ENCODE assay signal across 16 cellular contexts in genomic region chr14:24818054-24818822, GRCh38.
DNase-seq lines count a peak whose midpoint lies in the region; ATAC-seq and TF ChIP-seq lines count a peak whose summit lies in the region.
"Had no signal": no experiment of that assay in that cellular context is flagged by ENCODE, and none has a peak within 500 bp of the region (broad histone marks: within the 10 kb centered on the region; RNA-seq: fewer than 3 reads in every experiment).

No MANE protein-coding gene starts in this region.

- peak; percentile 85 for DNase-seq in OCI-M1 (lab: John Stamatoyannopoulos, UW)
- no peak for DNase-seq in SKM-1 treated with dmso at 0.1 percent for 144 hours (lab: John Stamatoyannopoulos, UW; ENCODE audit: unreplicated experiment)
- no peak for DNase-seq in endothelial cell (ENCODE audit: low spot score)
- DNase-seq in activated naive CD4-positive, alpha-beta T cell treated with anti-CD3 and anti-CD28 coated beads, Interleukin-2, amount 10 ng/mL, durations not matched to agents 7 days and 5 days, result no peak
- DNase-seq: ACHN; activated CD4-positive, alpha-beta T cell treated with anti-CD3 and anti-CD28 coated beads, Interleukin-2, amount 10 ng/mL, durations not matched to agents 7 days and 5 days; activated effector memory CD4-positive, alpha-beta T cell treated with anti-CD3 and anti-CD28 coated beads, Interleukin-2, amount 50 U/mL, for 16 hours; gastrocnemius medialis; NCI-H1092; NCI-H748 treated with DMSO at 0.1 percent for 48 hours; stimulated activated naive CD8-positive, alpha-beta T cell treated with anti-CD3 and anti-CD28 coated beads, Interleukin-15, Interleukin-2, amounts not matched to agents 100 U/mL and 50 U/mL, for 24 hours had no signal

- CTCF ChIA-PET in activated naive CD4-positive, alpha-beta T cell treated with anti-CD3 and anti-CD28 coated beads, Interleukin-2, amount 10 ng/mL, durations not matched to agents 7 days and 5 days (lab: Charles Lee), result interaction anchor here (2.0 kb wide), 1 partner anchor 12 kb away, joined by 8 read pairs; no protein-coding TSS in a partner anchor

- peak; percentile 41 for ATAC-seq in gastroesophageal sphincter
- ATAC-seq in HG03108 (IDR thresholded peaks at IDR 0.05; ENCODE audit: unreplicated experiment), result no peak
- ATAC-seq: gastrocnemius medialis; stimulated activated naive CD8-positive, alpha-beta T cell treated with anti-CD3 and anti-CD28 coated beads, Interleukin-15, Interleukin-2, amounts not matched to agents 100 U/mL and 50 U/mL, for 24 hours had no signal

- H3K27me3 ChIP-seq in gastroesophageal sphincter, result no peaks in the 10 kb centered on the region
- H3K27me3 ChIP-seq: gastrocnemius medialis had no signal

- TF ChIP-seq POLR2A in gastroesophageal sphincter (IDR thresholded peaks at IDR 0.05), result no peak

- peaks cover 0 to 27% of the 10 kb centered on the region in 2 donors for H3K36me3 ChIP-seq in gastroesophageal sphincter
- H3K36me3 ChIP-seq: gastrocnemius medialis had no signal

- TF ChIP-seq CTCF in 22Rv1 (IDR thresholded peaks at IDR 0.05), result peak; percentile 37
- TF ChIP-seq CTCF in gastroesophageal sphincter (IDR thresholded peaks at IDR 0.05), result no peak
- TF ChIP-seq CTCF in nephron (IDR thresholded peaks at IDR 0.05; ENCODE audit: unreplicated experiment in 3 of 3), result peak in 1 of 3 experiments; percentile 22
- TF ChIP-seq CTCF in endothelial cell (IDR thresholded peaks at IDR 0.05; ENCODE audit: unreplicated experiment), result no peak

- no peaks in the 10 kb centered on the region for H3K4me1 ChIP-seq in gastroesophageal sphincter
- H3K4me1 ChIP-seq: gastrocnemius medialis had no signal

- no peaks in the 10 kb centered on the region for H3K36me3 Mint-ChIP-seq in nephron (ENCODE audit: low read depth)
- H3K36me3 Mint-ChIP-seq in endothelial cell (ENCODE audit: low read depth, unreplicated experiment), result no peaks in the 10 kb centered on the region
- H3K36me3 Mint-ChIP-seq in activated naive CD4-positive, alpha-beta T cell treated with anti-CD3 and anti-CD28 coated beads, Interleukin-2, amount 10 ng/mL, durations not matched to agents 7 days and 5 days, result no peaks in the 10 kb centered on the region

- H3K4me3 ChIP-seq in gastroesophageal sphincter, result no peak overlapping the region
- H3K4me3 ChIP-seq: gastrocnemius medialis, SK-N-MC had no signal

- H3K9me3 ChIP-seq in gastroesophageal sphincter, result no peaks in the 10 kb centered on the region
- H3K9me3 ChIP-seq: gastrocnemius medialis had no signal

- H3K9me3 Mint-ChIP-seq in nephron (no peaks in the 10 kb centered on the region), endothelial cell (ENCODE audit: unreplicated experiment) (no peaks in the 10 kb centered on the region)
- H3K9me3 Mint-ChIP-seq in activated naive CD4-positive, alpha-beta T cell treated with anti-CD3 and anti-CD28 coated beads, Interleukin-2, amount 10 ng/mL, durations not matched to agents 7 days and 5 days, result no peaks in the 10 kb centered on the region
- H3K9me3 Mint-ChIP-seq: activated CD4-positive, alpha-beta T cell treated with anti-CD3 and anti-CD28 coated beads, Interleukin-2, amount 10 ng/mL, durations not matched to agents 7 days and 5 days had no signal

- H3K27ac Mint-ChIP-seq in nephron, result peak overlapping the region; percentile 73 to 88 (median 81)
- no peak overlapping the region for H3K27ac Mint-ChIP-seq in endothelial cell (ENCODE audit: unreplicated experiment)
- no peak overlapping the region for H3K27ac Mint-ChIP-seq in activated naive CD4-positive, alpha-beta T cell treated with anti-CD3 and anti-CD28 coated beads, Interleukin-2, amount 10 ng/mL, durations not matched to agents 7 days and 5 days
- H3K27ac Mint-ChIP-seq: activated CD4-positive, alpha-beta T cell treated with anti-CD3 and anti-CD28 coated beads, Interleukin-2, amount 10 ng/mL, durations not matched to agents 7 days and 5 days had no signal

- WGBS in gastroesophageal sphincter (ENCODE audit: low coverage in 1 of 2), 2 donors, result 53 to 83% methylated on average over 1 to 11 of the region's 15 CpGs

- H3K4me3 Mint-ChIP-seq in nephron (no peak overlapping the region), endothelial cell (ENCODE audit: unreplicated experiment) (no peak overlapping the region)
- no peak overlapping the region for H3K4me3 Mint-ChIP-seq in activated naive CD4-positive, alpha-beta T cell treated with anti-CD3 and anti-CD28 coated beads, Interleukin-2, amount 10 ng/mL, durations not matched to agents 7 days and 5 days
- H3K4me3 Mint-ChIP-seq: activated CD4-positive, alpha-beta T cell treated with anti-CD3 and anti-CD28 coated beads, Interleukin-2, amount 10 ng/mL, durations not matched to agents 7 days and 5 days had no signal

- H3K27me3 Mint-ChIP-seq in nephron (ENCODE audit: low read depth) (no peaks in the 10 kb centered on the region), endothelial cell (ENCODE audit: unreplicated experiment) (peaks cover 2% of the 10 kb centered on the region)
- peaks cover 13% of the 10 kb centered on the region for H3K27me3 Mint-ChIP-seq in activated naive CD4-positive, alpha-beta T cell treated with anti-CD3 and anti-CD28 coated beads, Interleukin-2, amount 10 ng/mL, durations not matched to agents 7 days and 5 days

- H3K4me1 Mint-ChIP-seq in nephron, result peaks cover 34% of the 10 kb centered on the region
- H3K4me1 Mint-ChIP-seq in endothelial cell (ENCODE audit: unreplicated experiment), result peaks cover 23% of the 10 kb centered on the region
- H3K4me1 Mint-ChIP-seq in activated naive CD4-positive, alpha-beta T cell treated with anti-CD3 and anti-CD28 coated beads, Interleukin-2, amount 10 ng/mL, durations not matched to agents 7 days and 5 days, result no peaks in the 10 kb centered on the region
- H3K4me1 Mint-ChIP-seq: activated CD4-positive, alpha-beta T cell treated with anti-CD3 and anti-CD28 coated beads, Interleukin-2, amount 10 ng/mL, durations not matched to agents 7 days and 5 days had no signal

- TF ChIP-seq EP300 in gastroesophageal sphincter (IDR thresholded peaks at IDR 0.05), result no peak

- H3K27ac ChIP-seq in 22Rv1, result peak overlapping the region; percentile 86
- peak overlapping the region in 1 of 4 donors; percentile 24 for H3K27ac ChIP-seq in gastroesophageal sphincter
- H3K27ac ChIP-seq: SK-N-MC had no signal

Comparison
In these comparisons a context has a peak if more than half of its experiments do, and no peak if none do; other contexts are left out.
1. H3K27ac Mint-ChIP-seq: peak in nephron (3 of 3); none in endothelial cell (single experiment) and activated naive CD4-positive, alpha-beta T cell treated with anti-CD3 and anti-CD28 coated beads, Interleukin-2, amount 10 ng/mL, durations not matched to agents 7 days and 5 days (single experiment).